Comparison of ENCODE assay signal across 14 cellular contexts in genomic region chr2:158213743-158214142, GRCh38.
DNase-seq lines count a peak whose midpoint lies in the region; ATAC-seq and TF ChIP-seq lines count a peak whose summit lies in the region.
"Had no signal": no experiment of that assay in that cellular context is flagged by ENCODE, and none has a peak within 500 bp of the region (broad histone marks: within the 10 kb centered on the region; RNA-seq: fewer than 3 reads in every experiment).

No MANE protein-coding gene starts in this region.

- DNase-seq in CD14-positive monocyte (ENCODE audit: low spot score) (no peak), WTC11 (ENCODE audit: low spot score) (no peak), nephron progenitor cell (no peak), right atrium auricular region (ENCODE audit: low spot score) (no peak), AG20443 (ENCODE audit: low spot score) (no peak)
- no peak for DNase-seq in activated CD8-positive, alpha-beta memory T cell treated with anti-CD3 and anti-CD28 coated beads for 24 hours
- DNase-seq: Caco-2, DMS79, NCI-H1048, NCI-H1436 treated with DMSO at 0.1 percent for 48 hours, NCI-H526 treated with DMSO at 0.1 percent for 48 hours, SW 1271 had no signal

- intact Hi-C loops in CD14-positive monocyte (cut with micrococcal nuclease), result no loop called here

- no peak overlapping the region for H3K4me3 Mint-ChIP-seq in CD14-positive monocyte
- H3K4me3 Mint-ChIP-seq in WTC11, result no peak overlapping the region
- H3K4me3 Mint-ChIP-seq in nephron progenitor cell, result no peak overlapping the region

- H3K36me3 ChIP-seq in HUES48 (ENCODE audit: control insufficient read depth, insufficient read depth, low read length), result no peaks in the 10 kb centered on the region
- H3K36me3 ChIP-seq in right atrium auricular region, result no peaks in the 10 kb centered on the region
- H3K36me3 ChIP-seq: HAP-1 had no signal

- H3K4me1 ChIP-seq in HUES48 (ENCODE audit: control insufficient read depth, insufficient read depth, low read length), result peaks cover 13% of the 10 kb centered on the region
- no peaks in the 10 kb centered on the region for H3K4me1 ChIP-seq in right atrium auricular region
- H3K4me1 ChIP-seq: Caco-2 had no signal

- no peak for TF ChIP-seq CTCF in CD14-positive monocyte (IDR thresholded peaks at IDR 0.05)
- TF ChIP-seq CTCF in WTC11 (IDR thresholded peaks at IDR 0.05), result no peak
- no peak for TF ChIP-seq CTCF in nephron progenitor cell (IDR thresholded peaks at IDR 0.05)
- TF ChIP-seq CTCF in right atrium auricular region (IDR thresholded peaks at IDR 0.05), result no peak

- POLR2A ChIA-PET in WTC11 (lab: Charles Lee), result no interaction called here

- peaks cover 0 to 3% (median 0%) of the 10 kb centered on the region in 7 donors for H3K9me3 Mint-ChIP-seq in CD14-positive monocyte
- H3K9me3 Mint-ChIP-seq in WTC11, result peaks cover 3% of the 10 kb centered on the region
- no peaks in the 10 kb centered on the region for H3K9me3 Mint-ChIP-seq in nephron progenitor cell

- H3K4me1 Mint-ChIP-seq in CD14-positive monocyte (peaks cover 30% of the 10 kb centered on the region), WTC11 (peaks cover 15% of the 10 kb centered on the region), nephron progenitor cell (peaks cover 15% of the 10 kb centered on the region)

- CTCF ChIA-PET in WTC11 (lab: Charles Lee), result interaction anchor here (1.2 kb wide), 1 partner anchor 532 kb away, joined by 5 read pairs; no protein-coding TSS in a partner anchor

- ATAC-seq in WTC11, result peak; percentile 81

- peaks cover 0 to 1% (median 0%) of the 10 kb centered on the region in 3 donors for H3K27me3 Mint-ChIP-seq in CD14-positive monocyte (ENCODE audit: low read depth in 3 of 3)
- H3K27me3 Mint-ChIP-seq in WTC11 (ENCODE audit: low read depth), result no peaks in the 10 kb centered on the region
- no peaks in the 10 kb centered on the region for H3K27me3 Mint-ChIP-seq in nephron progenitor cell (ENCODE audit: low read depth, poor library complexity)

- H3K9ac ChIP-seq in HUES48 (ENCODE audit: low read depth, low read length), result no peak overlapping the region

- H3K4me3 ChIP-seq in HUES48 (ENCODE audit: low read depth, low read length) (no peak overlapping the region), right atrium auricular region (no peak overlapping the region)
- H3K4me3 ChIP-seq: HAP-1 had no signal

- H3K9me3 ChIP-seq in HUES48 (ENCODE audit: control insufficient read depth, insufficient read depth, low read length), result no peaks in the 10 kb centered on the region
- H3K9me3 ChIP-seq in right atrium auricular region, result no peaks in the 10 kb centered on the region
- H3K9me3 ChIP-seq: Caco-2, HAP-1 had no signal

- H3K27ac ChIP-seq in HUES48 (ENCODE audit: low read depth, low read length) (peak overlapping the region; percentile 58), right atrium auricular region (no peak overlapping the region)

- no peaks in the 10 kb centered on the region for H3K27me3 ChIP-seq in HUES48 (ENCODE audit: control insufficient read depth, insufficient read depth, low read length)
- no peaks in the 10 kb centered on the region for H3K27me3 ChIP-seq in right atrium auricular region

- H3K36me3 Mint-ChIP-seq in CD14-positive monocyte (no peaks in the 10 kb centered on the region), WTC11 (no peaks in the 10 kb centered on the region), nephron progenitor cell (ENCODE audit: low read depth) (peaks cover 8% of the 10 kb centered on the region)

- H3K27ac Mint-ChIP-seq in CD14-positive monocyte (peak overlapping the region; percentile 80 to 96 (median 92)), WTC11 (no peak overlapping the region), nephron progenitor cell (peak overlapping the region; percentile 17)

TF ChIP-seq in WTC11, 78 proteins besides CTCF, POLR2A, EP300 and RAD21:
- TF ChIP-seq FOXJ3 (CRISPR knock-in tag; IDR thresholded peaks at IDR 0.05; ENCODE audit: borderline replicate concordance) (no peak), USF1 (CRISPR knock-in tag; IDR thresholded peaks at IDR 0.05) (no peak), IRF1 (CRISPR knock-in tag; IDR thresholded peaks at IDR 0.05) (no peak), TCF7 (CRISPR knock-in tag; IDR thresholded peaks at IDR 0.05; ENCODE audit: low read depth) (no peak), HMGA2 (CRISPR knock-in tag; IDR thresholded peaks at IDR 0.05) (no peak), ATF2 (CRISPR knock-in tag; IDR thresholded peaks at IDR 0.05; ENCODE audit: borderline replicate concordance, low read depth) (no peak), AR (CRISPR knock-in tag; IDR thresholded peaks at IDR 0.05) (no peak), ZNF671 (CRISPR knock-in tag; IDR thresholded peaks at IDR 0.05) (no peak), ZBTB43 (CRISPR knock-in tag; IDR thresholded peaks at IDR 0.05) (no peak)
